In the genomic region with DNA sequence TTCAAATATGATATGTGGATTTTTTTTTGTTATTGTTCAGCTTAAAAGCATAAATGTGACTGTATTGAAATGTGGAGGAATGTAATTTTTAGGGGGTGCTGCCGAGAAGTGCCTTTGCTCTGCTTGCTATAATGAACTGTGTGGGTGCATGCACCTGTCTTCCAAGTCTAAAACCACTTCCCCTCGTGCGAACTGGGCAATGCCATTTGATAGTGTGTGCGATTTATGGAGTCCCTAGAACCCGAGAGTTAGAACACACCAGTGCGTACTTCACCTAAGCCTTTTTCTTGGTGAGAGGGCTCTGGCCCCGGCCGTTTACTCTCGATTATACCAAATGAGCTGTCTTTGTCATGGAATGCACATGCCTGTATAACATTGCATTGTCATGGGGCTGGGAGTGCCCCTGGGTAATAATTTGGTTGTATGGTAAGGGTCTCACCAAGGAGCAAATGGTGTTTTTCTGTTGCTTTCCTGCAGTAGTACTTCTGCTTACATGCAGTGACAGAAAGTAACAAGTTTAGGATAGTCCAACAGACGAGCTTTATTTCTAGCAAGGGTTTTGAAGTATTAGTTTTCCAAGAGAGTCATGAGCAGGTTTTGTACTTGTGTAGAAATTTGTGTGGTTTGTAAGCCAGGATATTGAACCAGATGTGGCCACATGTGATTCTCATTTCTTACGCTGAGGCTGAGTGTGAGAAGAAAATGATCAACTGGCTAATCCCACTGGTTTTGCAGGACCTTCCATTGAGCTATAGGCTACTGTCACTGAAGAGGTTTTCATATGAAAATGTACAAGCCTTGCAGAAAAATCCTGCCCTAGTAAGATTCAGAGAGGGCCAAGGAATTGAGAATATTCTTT, we compare ENCODE assay signal across 10 cellular contexts.
DNase-seq lines count a peak whose midpoint lies in the region; ATAC-seq and TF ChIP-seq lines count a peak whose summit lies in the region.
"Had no signal": no experiment of that assay in that cellular context is flagged by ENCODE, and none has a peak within 500 bp of the region (broad histone marks: within the 10 kb centered on the region; RNA-seq: fewer than 3 reads in every experiment).

No MANE protein-coding gene starts in this region.

- H3K9me3 Mint-ChIP-seq in activated CD4-positive, alpha-beta memory T cell treated with anti-CD3 and anti-CD28 coated beads for 36 hours, result no peaks in the 10 kb centered on the region

- H3K36me3 Mint-ChIP-seq in activated CD4-positive, alpha-beta memory T cell treated with anti-CD3 and anti-CD28 coated beads for 36 hours, result peaks cover 42% of the 10 kb centered on the region

- WGBS in right cardiac atrium, result 89% methylated on average over 11 of the region's 11 CpGs
- 84 to 86% methylated on average over 11 of the region's 11 CpGs for WGBS in testis, 2 donors

- intact Hi-C loops in left ventricle myocardium inferior (cut with micrococcal nuclease), result no loop called here
- intact Hi-C loops in right cardiac atrium (cut with DNase I), result no loop called here
- intact Hi-C loops in activated CD4-positive, alpha-beta memory T cell treated with anti-CD3 and anti-CD28 coated beads for 36 hours (cut with micrococcal nuclease), result loop anchor here (1.0 to 10.0 kb wide), 6 partner anchors 133 to 1279 kb away; no protein-coding TSS in a partner anchor
- intact Hi-C loops in testis (cut with DNase I; ENCODE audit: low total_unique reads), result no loop called here

- H3K4me1 Mint-ChIP-seq in activated CD4-positive, alpha-beta memory T cell treated with anti-CD3 and anti-CD28 coated beads for 36 hours (ENCODE audit: low read depth), result peaks cover 35% of the 10 kb centered on the region

- H3K27me3 ChIP-seq in left ventricle myocardium inferior (ENCODE audit: low read depth) (no peaks in the 10 kb centered on the region), right cardiac atrium (ENCODE audit: control insufficient read depth, insufficient read depth) (no peaks in the 10 kb centered on the region), testis (no peaks in the 10 kb centered on the region)
- H3K27me3 ChIP-seq: transverse colon had no signal

- peak overlapping the region; percentile 46 for H3K27ac Mint-ChIP-seq in activated CD4-positive, alpha-beta memory T cell treated with anti-CD3 and anti-CD28 coated beads for 36 hours

- H3K36me3 ChIP-seq in left ventricle myocardium inferior (peaks cover 24% of the 10 kb centered on the region), testis (ENCODE audit: low read depth, missing control alignments) (no peaks in the 10 kb centered on the region)

- H3K9me3 ChIP-seq in left ventricle myocardium inferior (replicated peaks), result no peaks in the 10 kb centered on the region
- H3K9me3 ChIP-seq in right cardiac atrium (ENCODE audit: control insufficient read depth, low read length), result no peaks in the 10 kb centered on the region
- H3K9me3 ChIP-seq in testis, result no peaks in the 10 kb centered on the region
- H3K9me3 ChIP-seq: transverse colon had no signal

- DNase-seq in left ventricle myocardium inferior (no peak), right cardiac atrium (no peak), islet precursor cell (peak; percentile 38), testis (peak; percentile 8), cerebellar cortex (ENCODE audit: low spot score) (no peak), NCI-H345 (lab: John Stamatoyannopoulos, UW) (no peak)
- DNase-seq in activated CD4-positive, alpha-beta memory T cell treated with anti-CD3 and anti-CD28 coated beads for 36 hours, result no peak
- DNase-seq in central memory CD4-positive, alpha-beta T cell, result no peak
- DNase-seq: NCI-H187 treated with DMSO at 0.1 percent for 48 hours had no signal

- no peak for TF ChIP-seq POLR2A in testis (IDR thresholded peaks at IDR 0.05)

- TF ChIP-seq CTCF in left ventricle myocardium inferior (IDR thresholded peaks at IDR 0.05; ENCODE audit: borderline replicate concordance) (no peak), testis (IDR thresholded peaks at IDR 0.05) (no peak)

- peaks cover 40% of the 10 kb centered on the region for H3K4me1 ChIP-seq in left ventricle myocardium inferior
- H3K4me1 ChIP-seq in right cardiac atrium (ENCODE audit: control insufficient read depth, insufficient read depth, low read length), result peaks cover 12% of the 10 kb centered on the region
- peaks cover 20% of the 10 kb centered on the region for H3K4me1 ChIP-seq in testis

- H3K4me3 Mint-ChIP-seq in activated CD4-positive, alpha-beta memory T cell treated with anti-CD3 and anti-CD28 coated beads for 36 hours, result no peak overlapping the region

- CTCF ChIA-PET in activated CD4-positive, alpha-beta memory T cell treated with anti-CD3 and anti-CD28 coated beads for 36 hours (lab: Charles Lee), result interaction anchor here (1.1 to 1.7 kb wide), 3 partner anchors 10 to 133 kb away, joined by 3 to 10 read pairs (median 3); no protein-coding TSS in a partner anchor

- H3K27ac ChIP-seq in left ventricle myocardium inferior (replicated peaks) (peak overlapping the region; percentile 63), right cardiac atrium (ENCODE audit: low read length) (no peak overlapping the region), testis (no peak overlapping the region)

- no peak for ATAC-seq in right cardiac atrium

- POLR2A ChIA-PET in activated CD4-positive, alpha-beta memory T cell treated with anti-CD3 and anti-CD28 coated beads for 36 hours (lab: Charles Lee), result no interaction called here

- no peaks in the 10 kb centered on the region for H3K27me3 Mint-ChIP-seq in activated CD4-positive, alpha-beta memory T cell treated with anti-CD3 and anti-CD28 coated beads for 36 hours

- H3K4me3 ChIP-seq in left ventricle myocardium inferior (no peak overlapping the region), right cardiac atrium (ENCODE audit: low read length) (no peak overlapping the region), testis (no peak overlapping the region)
- H3K4me3 ChIP-seq: transverse colon had no signal

Comparison
In these comparisons a context has a peak if more than half of its experiments do, and no peak if none do; other contexts are left out.
1. DNase-seq: peak in islet precursor cell (single experiment) and testis (single experiment); none in left ventricle myocardium inferior (single experiment), right cardiac atrium (0 of 3), activated CD4-positive, alpha-beta memory T cell treated with anti-CD3 and anti-CD28 coated beads for 36 hours (single experiment), cerebellar cortex (single experiment), NCI-H345 (single experiment) and central memory CD4-positive, alpha-beta T cell (single experiment).